ENCODE assay signal across 27 cellular contexts in the genomic region with DNA sequence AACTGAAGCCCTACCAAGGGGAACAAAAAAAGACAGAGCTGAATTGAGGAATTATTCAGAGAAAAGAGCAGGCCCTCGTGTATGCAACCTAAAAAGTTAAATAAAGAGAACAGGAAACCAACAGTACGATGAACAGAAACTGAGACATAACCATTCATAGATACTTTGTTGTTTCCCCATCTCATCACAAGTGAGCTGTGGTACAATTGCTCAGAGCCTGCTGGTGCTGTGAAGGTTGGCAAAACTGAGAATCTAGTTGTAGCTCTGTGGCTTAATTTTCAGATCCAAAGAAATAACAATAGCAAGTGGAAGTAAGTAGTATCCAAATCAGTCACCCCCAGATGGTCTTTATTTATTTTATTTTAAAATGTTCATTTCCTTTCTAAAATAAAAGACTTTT. TPM values are rescaled to one million over a fixed set of nuclear protein-coding genes. Genes with fewer than 3 reads are reported as not detected.
DNase-seq lines count a peak whose midpoint lies in the region; ATAC-seq and TF ChIP-seq lines count a peak whose summit lies in the region.
"Had no signal": no experiment of that assay in that cellular context is flagged by ENCODE, and none has a peak within 500 bp of the region (broad histone marks: within the 10 kb centered on the region; RNA-seq: fewer than 3 reads in every experiment).

No MANE protein-coding gene starts in this region.

- H3K4me1 ChIP-seq in fibroblast of lung (ENCODE audit: control insufficient read depth, extremely low read depth, insufficient read depth, low read length) (peaks cover 17% of the 10 kb centered on the region), thoracic aorta (ENCODE audit: control insufficient read depth in 1 of 2, low read depth in 2 of 2) (peaks cover 28 to 78% of the 10 kb centered on the region in 2 donors)

- DNase-seq in fibroblast of lung (ENCODE audit: low read depth in 2 of 2), result no peak
- no peak for DNase-seq in thoracic aorta (ENCODE audit: low spot score)
- DNase-seq in NCI-H2171 treated with DMSO at 0.1 percent for 48 hours (lab: John Stamatoyannopoulos, UW), result no peak
- DNase-seq in HEK293T (ENCODE audit: extremely low spot score), result no peak
- DNase-seq in MV-4-11 (lab: John Stamatoyannopoulos, UW), result no peak
- DNase-seq: activated T-cell treated with anti-CD3 and anti-CD28 coated beads, Interleukin-2, amount 50 U/mL, for 24 hours; amygdala; Caco-2; caudate nucleus; H7; NCI-H1694 treated with DMSO at 0.1 percent for 48 hours; NCI-H226; NCI-H748 treated with DMSO at 0.1 percent for 48 hours; nucleus accumbens; OCI-M1; stimulated activated CD4-positive, alpha-beta T cell treated with anti-CD3 and anti-CD28 coated beads, Interleukin-2, amount 100 ng/mL, for 48 hours; stimulated activated naive CD4-positive, alpha-beta T cell treated with Interleukin-2 at 50 U/mL for 16 hours; T-cell; tibial artery had no signal

- no peaks in the 10 kb centered on the region for H4K20me1 ChIP-seq in fibroblast of lung (ENCODE audit: control insufficient read depth, extremely low read depth, insufficient read depth, low read length)
- H4K20me1 ChIP-seq: BLaER1 had no signal

- peaks cover 100% of the 10 kb centered on the region for H3K79me2 ChIP-seq in fibroblast of lung (ENCODE audit: control insufficient read depth, insufficient read depth, low read length)

- peak overlapping the region in 3 of 4 experiments; percentile 27 to 61 (median 36) for H3K4me3 ChIP-seq in fibroblast of lung (replicated peaks in 1 of 4; ENCODE audit: control extremely low read depth in 1 of 4, insufficient read depth in 1 of 4, low read depth in 3 of 4, low read length in 4 of 4)
- peak overlapping the region; percentile 73 for H3K4me3 ChIP-seq in thoracic aorta
- H3K4me3 ChIP-seq: BLaER1, gastroesophageal sphincter, tibial artery had no signal

- peak overlapping the region; percentile 6 for H3K27ac ChIP-seq in fibroblast of lung (ENCODE audit: insufficient read depth, low read length)
- H3K27ac ChIP-seq in thoracic aorta, result peak overlapping the region; percentile 92 to 94
- H3K27ac ChIP-seq: BLaER1, KMS-11 had no signal

- peak overlapping the region; percentile 65 for H3K4me2 ChIP-seq in fibroblast of lung (ENCODE audit: extremely low read depth, insufficient read depth, low read length)
- H3K4me2 ChIP-seq: BLaER1, KMS-11 had no signal

- TF ChIP-seq CTCF in fibroblast of lung (conservative IDR thresholded peaks at IDR 0.05 in 1 of 2, IDR thresholded peaks at IDR 0.05 in 1 of 2; ENCODE audit: low read depth in 1 of 2, low read length in 2 of 2) (no peak), thoracic aorta (IDR thresholded peaks at IDR 0.05) (no peak)

- H3K36me3 ChIP-seq in fibroblast of lung (ENCODE audit: control insufficient read depth, insufficient read depth, low read length) (peaks cover 7% of the 10 kb centered on the region), thoracic aorta (no peaks in the 10 kb centered on the region)
- H3K36me3 ChIP-seq: BLaER1, gastroesophageal sphincter, tibial artery had no signal

- no peak overlapping the region for H3K9ac ChIP-seq in fibroblast of lung (ENCODE audit: insufficient read depth, low read length)
- H3K9ac ChIP-seq: BLaER1, KMS-11 had no signal

- CTCF ChIA-PET in HEK293T (lab: Yijun Ruan, JAX), result interaction anchor here (1.1 kb wide), 1 partner anchor 9 kb away, joined by 3 read pairs; no protein-coding TSS in a partner anchor

- POLR2A ChIA-PET in HEK293T (lab: Yijun Ruan, JAX), result no interaction called here

- no peaks in the 10 kb centered on the region for H3K9me3 ChIP-seq in fibroblast of lung (ENCODE audit: control insufficient read depth, insufficient read depth, low read depth, low read length)
- H3K9me3 ChIP-seq in thoracic aorta, result no peaks in the 10 kb centered on the region
- H3K9me3 ChIP-seq: BLaER1, Caco-2, gastroesophageal sphincter, tibial artery had no signal

- no peak overlapping the region for H2AFZ ChIP-seq in fibroblast of lung (ENCODE audit: low read length)

- ATAC-seq in GM21360 (IDR thresholded peaks at IDR 0.05; ENCODE audit: unreplicated experiment) (peak; percentile 55), thoracic aorta (ENCODE audit: insufficient number of reproducible peaks, low FRiP score, low read depth) (no peak)
- ATAC-seq: gastroesophageal sphincter, T-cell had no signal

- no peaks in the 10 kb centered on the region for H3K27me3 ChIP-seq in fibroblast of lung (ENCODE audit: control insufficient read depth, insufficient read depth, low read length)
- H3K27me3 ChIP-seq in thoracic aorta (replicated peaks; ENCODE audit: insufficient read depth), result no peaks in the 10 kb centered on the region
- H3K27me3 ChIP-seq: BLaER1, gastroesophageal sphincter, tibial artery had no signal

TF ChIP-seq in PFSK-1, 5 proteins besides CTCF, POLR2A, EP300 and RAD21:
- TF ChIP-seq FOXP2 (optimal IDR thresholded peaks at IDR 0.05; ENCODE audit: borderline replicate concordance, extremely low read depth, extremely low read length, insufficient read depth), result no peak
- TF ChIP-seq REST (IDR thresholded peaks at IDR 0.05; ENCODE audit: insufficient read depth in 1 of 2, low read depth in 2 of 2, low read length in 2 of 2), result no peak
- no peak for TF ChIP-seq SIN3A (IDR thresholded peaks at IDR 0.05; ENCODE audit: borderline replicate concordance, insufficient read depth, low read length)
- no peak for TF ChIP-seq TAF1 (IDR thresholded peaks at IDR 0.05; ENCODE audit: borderline replicate concordance, insufficient read depth, low read length)
- TF ChIP-seq POLR2AphosphoS5 (IDR thresholded peaks at IDR 0.05; ENCODE audit: low read depth, low read length), result peak; percentile 19; the same call in 1 of the 2 replicates

TF ChIP-seq in HEK293T, 16 proteins besides CTCF, POLR2A, EP300 and RAD21:
- no peak for TF ChIP-seq PKNOX1 (IDR thresholded peaks at IDR 0.05)
- TF ChIP-seq HDGF (IDR thresholded peaks at IDR 0.05; ENCODE audit: borderline replicate concordance), result no peak
- no peak for TF ChIP-seq ELF4 (IDR thresholded peaks at IDR 0.05)
- no peak for TF ChIP-seq FOXA1 (IDR thresholded peaks at IDR 0.05)
- no peak for TF ChIP-seq L3MBTL2 (conservative IDR thresholded peaks at IDR 0.05)
- TF ChIP-seq CTBP1 (IDR thresholded peaks at IDR 0.05; ENCODE audit: borderline replicate concordance), result no peak
- no peak for TF ChIP-seq SP1 (IDR thresholded peaks at IDR 0.05)
- TF ChIP-seq ARNT (IDR thresholded peaks at IDR 0.05), result no peak
- TF ChIP-seq BHLHE40 (IDR thresholded peaks at IDR 0.05; ENCODE audit: borderline replicate concordance), result no peak
- no peak for TF ChIP-seq FOXM1 (IDR thresholded peaks at IDR 0.05; ENCODE audit: borderline replicate concordance)
- no peak for TF ChIP-seq SUZ12 (IDR thresholded peaks at IDR 0.05)
- TF ChIP-seq NFRKB (IDR thresholded peaks at IDR 0.05), result no peak
- TF ChIP-seq LEF1 (IDR thresholded peaks at IDR 0.05; ENCODE audit: borderline replicate concordance), result no peak
- no peak for TF ChIP-seq ZNF384 (IDR thresholded peaks at IDR 0.05)
- TF ChIP-seq FOXK2 (IDR thresholded peaks at IDR 0.05), result no peak
- TF ChIP-seq TARDBP (IDR thresholded peaks at IDR 0.05), result no peak
TF ChIP-seq in HEK293T: peak in this region for 0.

RNA-seq across cellular contexts. Expression of gene BLID, which starts 37.7 kb away (rescaled TPM):
- not detected for polyA plus RNA-seq in PFSK-1 (2012; ENCODE audit: insufficient read length, low read depth)
- total RNA-seq in fibroblast of lung, result 3.6 and 7.9 TPM in 2 replicates
- polyA plus RNA-seq in fibroblast of lung, result 0.09 and 0.32 TPM in 2 replicates
- 0.16 TPM in 1 of 2 replicates, not detected in the other for polyA plus RNA-seq in fibroblast of lung (2012)
- polyA minus RNA-seq in fibroblast of lung (ENCODE audit: low replicate concordance), result not detected in 2 replicates
- 10 to 100 TPM; 24.6 to 53.4 TPM for total RNA-seq in thoracic aorta
- total RNA-seq: Caco-2, H7, kidney epithelial cell, lung microvascular endothelial cell, renal cortical epithelial cell, T-cell had no signal
